ENCODE assay signal across 26 cellular contexts in the genomic region with DNA sequence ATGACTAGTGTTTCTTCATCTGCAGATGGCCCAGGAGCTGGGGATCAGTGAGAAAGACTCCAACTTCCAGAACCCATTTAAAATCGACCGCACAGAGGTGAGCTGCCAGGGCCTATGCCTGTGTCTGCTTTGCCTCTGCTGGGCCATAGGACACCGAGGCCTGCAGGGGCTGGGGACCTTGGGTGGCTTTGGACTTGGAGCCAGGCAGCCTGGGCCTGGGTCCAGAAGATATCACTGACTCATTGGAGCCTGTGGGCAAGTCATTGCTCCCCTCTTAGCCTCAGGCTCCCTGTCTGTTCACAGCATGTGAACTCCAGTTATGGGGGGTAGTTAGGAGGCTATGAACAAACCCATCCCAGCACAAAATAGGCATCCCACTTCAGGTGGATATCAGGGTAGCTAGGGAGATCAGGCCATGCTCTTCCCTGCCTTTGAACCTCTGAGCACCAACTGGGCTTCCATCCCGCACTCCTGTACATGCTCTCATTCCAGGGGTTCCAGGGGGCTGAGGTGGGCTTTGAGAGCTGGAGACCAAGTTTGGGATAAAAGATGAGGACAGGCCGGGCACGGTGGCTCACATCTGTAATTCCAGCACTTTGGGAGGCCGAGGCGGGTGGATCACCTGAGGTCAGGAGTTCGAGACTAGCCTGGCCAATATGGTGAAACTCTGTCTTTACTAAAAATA.
"Had no signal": no experiment of that assay in that cellular context is flagged by ENCODE, and none has a peak within 500 bp of the region (broad histone marks: within the 10 kb centered on the region; RNA-seq: fewer than 3 reads in every experiment).

No MANE protein-coding gene starts in this region.

- H3K4me1 Mint-ChIP-seq: activated T-helper 17 cell treated with anti-CD3 and anti-CD28 coated beads, Interleukin-2, amount 50 U/mL, for 72 hours; memory B cell; neural crest cell; stimulated activated memory B cell treated with anti-CD40 and anti-IgM and Interleukin-4, amounts not matched to agents 10 μg/mL and 1 μg/mL and 100 μg/mL, for 72 hours had no signal

- H3K9me3 ChIP-seq: body of pancreas, heart left ventricle, pancreas, prostate gland, tibial artery had no signal

- DNase-seq: activated CD4-positive, alpha-beta T cell treated with anti-CD3 and anti-CD28 coated beads for 48 hours; activated CD4-positive, alpha-beta T cell treated with anti-CD3 and anti-CD28 coated beads, Interleukin-2, amount 50 U/mL, for 48 hours; activated T-cell treated with anti-CD3 and anti-CD28 coated beads, Interleukin-2, amount 50 U/mL, for 4 hours; body of pancreas; cortex of kidney; effector memory CD8-positive, alpha-beta T cell; erythroblast; heart left ventricle; hypothalamus; naive thymus-derived CD8-positive, alpha-beta T cell; nucleus accumbens; pancreas; retina; stimulated activated CD4-positive, alpha-beta T cell treated with anti-CD3 and anti-CD28 coated beads, Interleukin-4, amount 100 ng/mL, for 24 hours; stimulated activated naive CD8-positive, alpha-beta T cell treated with anti-CD3 and anti-CD28 coated beads, Interleukin-15, amount 100 ng/mL, for 72 hours; T-helper 9 cell; tibial artery; WERI-Rb-1 had no signal

- H3K9me3 Mint-ChIP-seq: activated T-cell treated with anti-CD3 and anti-CD28 coated beads, Interleukin-2, amount 50 U/mL, for 4 hours; activated T-helper 17 cell treated with anti-CD3 and anti-CD28 coated beads, Interleukin-2, amount 50 U/mL, for 72 hours; effector memory CD8-positive, alpha-beta T cell; memory B cell; naive thymus-derived CD8-positive, alpha-beta T cell; neural crest cell; stimulated activated memory B cell treated with anti-CD40 and anti-IgM and Interleukin-4, amounts not matched to agents 10 μg/mL and 1 μg/mL and 100 μg/mL, for 72 hours; stimulated activated naive CD8-positive, alpha-beta T cell treated with anti-CD3 and anti-CD28 coated beads, Interleukin-15, amount 100 ng/mL, for 72 hours had no signal

- H3K27ac Mint-ChIP-seq: activated naive CD8-positive, alpha-beta T cell; activated T-helper 17 cell treated with anti-CD3 and anti-CD28 coated beads, Interleukin-2, amount 50 U/mL, for 72 hours; effector memory CD8-positive, alpha-beta T cell; memory B cell; stimulated activated memory B cell treated with anti-CD40 and anti-IgM and Interleukin-4, amounts not matched to agents 10 μg/mL and 1 μg/mL and 100 μg/mL, for 72 hours had no signal

- ATAC-seq: activated CD4-positive, CD25-positive, alpha-beta regulatory T cell treated with anti-CD3 and anti-CD28 coated beads, Interleukin-2, amount 50 U/mL, for 24 hours; activated T-cell treated with anti-CD3 and anti-CD28 coated beads, Interleukin-2, amount 50 U/mL, for 4 hours; activated T-helper 17 cell treated with anti-CD3 and anti-CD28 coated beads, Interleukin-2, amount 50 U/mL, for 72 hours; body of pancreas; effector memory CD8-positive, alpha-beta T cell; heart left ventricle; naive thymus-derived CD8-positive, alpha-beta T cell; pancreas; sciatic nerve; stimulated activated memory B cell treated with anti-CD40 and anti-IgM and Interleukin-4, amounts not matched to agents 10 μg/mL and 1 μg/mL and 100 μg/mL, for 72 hours; stimulated activated naive CD8-positive, alpha-beta T cell treated with anti-CD3 and anti-CD28 coated beads, Interleukin-15, amount 100 ng/mL, for 72 hours had no signal

- H3K27me3 Mint-ChIP-seq: activated naive CD8-positive, alpha-beta T cell; activated T-helper 17 cell treated with anti-CD3 and anti-CD28 coated beads, Interleukin-2, amount 50 U/mL, for 72 hours; effector memory CD8-positive, alpha-beta T cell; memory B cell; naive thymus-derived CD8-positive, alpha-beta T cell; stimulated activated memory B cell treated with anti-CD40 and anti-IgM and Interleukin-4, amounts not matched to agents 10 μg/mL and 1 μg/mL and 100 μg/mL, for 72 hours; stimulated activated naive CD8-positive, alpha-beta T cell treated with anti-CD3 and anti-CD28 coated beads, Interleukin-15, amount 100 ng/mL, for 72 hours had no signal

- H3K4me3 Mint-ChIP-seq: activated naive CD8-positive, alpha-beta T cell; activated T-cell treated with anti-CD3 and anti-CD28 coated beads, Interleukin-2, amount 50 U/mL, for 4 hours; activated T-helper 17 cell treated with anti-CD3 and anti-CD28 coated beads, Interleukin-2, amount 50 U/mL, for 72 hours; effector memory CD8-positive, alpha-beta T cell; memory B cell; naive thymus-derived CD8-positive, alpha-beta T cell; neural crest cell; stimulated activated memory B cell treated with anti-CD40 and anti-IgM and Interleukin-4, amounts not matched to agents 10 μg/mL and 1 μg/mL and 100 μg/mL, for 72 hours; stimulated activated naive CD8-positive, alpha-beta T cell treated with anti-CD3 and anti-CD28 coated beads, Interleukin-15, amount 100 ng/mL, for 72 hours had no signal
